Comparison of ENCODE assay signal across 16 cellular contexts in the genomic region with DNA sequence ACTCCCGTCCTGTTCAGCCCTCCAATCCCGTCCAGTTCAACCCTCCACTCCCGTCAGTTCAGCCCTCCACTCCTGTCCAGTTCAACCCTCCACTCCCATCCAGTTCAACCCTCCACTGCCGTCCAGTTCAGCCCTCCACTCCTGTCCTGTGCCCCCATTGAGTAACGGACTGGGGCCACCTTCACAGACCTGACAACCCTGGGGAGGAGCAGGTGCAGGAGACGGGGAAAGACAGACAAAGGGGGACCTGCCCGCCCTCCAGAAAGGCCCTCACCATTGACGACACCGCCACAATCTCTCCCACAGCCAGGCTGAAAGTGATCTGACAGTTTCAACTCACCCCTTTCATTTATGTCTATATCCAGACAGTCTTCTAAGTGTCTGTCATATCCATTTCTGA.
A peak's percentile ranks its signal among the peaks of the same experiment; 100 is the strongest.
DNase-seq lines count a peak whose midpoint lies in the region; ATAC-seq and TF ChIP-seq lines count a peak whose summit lies in the region.
"Had no signal": no experiment of that assay in that cellular context is flagged by ENCODE, and none has a peak within 500 bp of the region (broad histone marks: within the 10 kb centered on the region; RNA-seq: fewer than 3 reads in every experiment).

No MANE protein-coding gene starts in this region.

- no peak for TF ChIP-seq CTCF in CD14-positive monocyte (IDR thresholded peaks at IDR 0.05)
- TF ChIP-seq CTCF in brain (conservative IDR thresholded peaks at IDR 0.05): no peak
- no peak for TF ChIP-seq CTCF in nephron (IDR thresholded peaks at IDR 0.05; ENCODE audit: unreplicated experiment in 3 of 3)

- H3K4me1 Mint-ChIP-seq in CD14-positive monocyte (peaks cover 9% of the 10 kb centered on the region), brain (peaks cover 34% of the 10 kb centered on the region), nephron (peaks cover 44% of the 10 kb centered on the region)
- H3K4me1 Mint-ChIP-seq in CD4-positive, CD25-positive, alpha-beta regulatory T cell: peaks cover 16 to 25% (median 21%) of the 10 kb centered on the region in 4 donors

- H3K27ac ChIP-seq in CD4-positive, CD25-positive, alpha-beta regulatory T cell (ENCODE audit: insufficient read depth, low read length, poor library complexity, severe bottlenecking): no peak overlapping the region

- peaks cover 3 to 9% (median 3%) of the 10 kb centered on the region in 3 donors for H3K27me3 Mint-ChIP-seq in CD14-positive monocyte (ENCODE audit: low read depth in 3 of 3)
- H3K27me3 Mint-ChIP-seq in CD4-positive, CD25-positive, alpha-beta regulatory T cell: no peaks in the 10 kb centered on the region
- H3K27me3 Mint-ChIP-seq in brain: peaks cover 6% of the 10 kb centered on the region
- peaks cover 3% of the 10 kb centered on the region for H3K27me3 Mint-ChIP-seq in nephron (ENCODE audit: low read depth)
- H3K27me3 Mint-ChIP-seq: CD8-positive, alpha-beta memory T cell had no signal

- H3K4me3 Mint-ChIP-seq in CD14-positive monocyte: no peak overlapping the region
- H3K4me3 Mint-ChIP-seq in CD4-positive, CD25-positive, alpha-beta regulatory T cell: no peak overlapping the region
- H3K4me3 Mint-ChIP-seq in brain: no peak overlapping the region
- H3K4me3 Mint-ChIP-seq in nephron: no peak overlapping the region
- H3K4me3 Mint-ChIP-seq: CD8-positive, alpha-beta memory T cell had no signal

- H3K27me3 ChIP-seq in CD4-positive, CD25-positive, alpha-beta regulatory T cell (ENCODE audit: control insufficient read depth, insufficient read depth, low read length): no peaks in the 10 kb centered on the region

- peak; percentile 16 for DNase-seq in CD14-positive monocyte (ENCODE audit: low spot score)
- DNase-seq in CD4-positive, CD25-positive, alpha-beta regulatory T cell: no peak
- DNase-seq: CD8-positive, alpha-beta memory T cell; DMS79 treated with DMSO at 0.1 percent for 48 hours; NCI-H1048; NCI-H146; NCI-H2081; NCI-H524 had no signal

- peaks cover 12 to 16% of the 10 kb centered on the region in 2 donors for H3K36me3 Mint-ChIP-seq in CD14-positive monocyte
- peaks cover 12% of the 10 kb centered on the region for H3K36me3 Mint-ChIP-seq in CD4-positive, CD25-positive, alpha-beta regulatory T cell
- peaks cover 34% of the 10 kb centered on the region for H3K36me3 Mint-ChIP-seq in brain
- peaks cover 17% of the 10 kb centered on the region for H3K36me3 Mint-ChIP-seq in nephron (ENCODE audit: low read depth)

- H3K36me3 ChIP-seq in CD4-positive, CD25-positive, alpha-beta regulatory T cell (ENCODE audit: control insufficient read depth, insufficient read depth, low read length): no peaks in the 10 kb centered on the region

- H3K9me3 Mint-ChIP-seq in CD14-positive monocyte (no peaks in the 10 kb centered on the region), brain (peaks cover 0 to 3% (median 0%) of the 10 kb centered on the region in 5 experiments), nephron (no peaks in the 10 kb centered on the region)
- H3K9me3 Mint-ChIP-seq in CD4-positive, CD25-positive, alpha-beta regulatory T cell: no peaks in the 10 kb centered on the region
- H3K9me3 Mint-ChIP-seq: CD8-positive, alpha-beta memory T cell had no signal

- no peaks in the 10 kb centered on the region for H3K9me3 ChIP-seq in CD4-positive, CD25-positive, alpha-beta regulatory T cell (ENCODE audit: control insufficient read depth in 2 of 2, low read length in 2 of 2)

- H3K4me3 ChIP-seq in CD4-positive, CD25-positive, alpha-beta regulatory T cell (ENCODE audit: low read depth, low read length): no peak overlapping the region
- H3K4me3 ChIP-seq: GM12878, K562 had no signal

- peaks cover 3% of the 10 kb centered on the region for H3K4me1 ChIP-seq in CD4-positive, CD25-positive, alpha-beta regulatory T cell (ENCODE audit: control insufficient read depth, insufficient read depth, low read length, poor library complexity, severe bottlenecking)

- intact Hi-C loops in CD14-positive monocyte (cut with micrococcal nuclease): no loop called here

- ATAC-seq in CD4-positive, CD25-positive, alpha-beta regulatory T cell (ENCODE audit: low read depth in 2 of 2): no peak
- ATAC-seq in GM18867 (IDR thresholded peaks at IDR 0.05; ENCODE audit: unreplicated experiment): no peak
- no peak for ATAC-seq in HG02798 (IDR thresholded peaks at IDR 0.05; ENCODE audit: poor library complexity, unreplicated experiment)
- ATAC-seq in HG03432 (IDR thresholded peaks at IDR 0.05; ENCODE audit: unreplicated experiment): no peak
- no peak for ATAC-seq in GM18498 (IDR thresholded peaks at IDR 0.05; ENCODE audit: unreplicated experiment)
- ATAC-seq: GM12878, K562 had no signal

- H3K27ac Mint-ChIP-seq in CD14-positive monocyte (peak overlapping the region in 1 of 7 donors; percentile 82), brain (peak overlapping the region in 4 of 5 experiments; percentile 25 to 75 (median 66)), nephron (peak overlapping the region; percentile 7 to 38 (median 12))
- peak overlapping the region in 2 of 3 donors; percentile 67 to 68 for H3K27ac Mint-ChIP-seq in CD4-positive, CD25-positive, alpha-beta regulatory T cell
